17 cellular contexts compared by ENCODE assay signal in the genomic region with DNA sequence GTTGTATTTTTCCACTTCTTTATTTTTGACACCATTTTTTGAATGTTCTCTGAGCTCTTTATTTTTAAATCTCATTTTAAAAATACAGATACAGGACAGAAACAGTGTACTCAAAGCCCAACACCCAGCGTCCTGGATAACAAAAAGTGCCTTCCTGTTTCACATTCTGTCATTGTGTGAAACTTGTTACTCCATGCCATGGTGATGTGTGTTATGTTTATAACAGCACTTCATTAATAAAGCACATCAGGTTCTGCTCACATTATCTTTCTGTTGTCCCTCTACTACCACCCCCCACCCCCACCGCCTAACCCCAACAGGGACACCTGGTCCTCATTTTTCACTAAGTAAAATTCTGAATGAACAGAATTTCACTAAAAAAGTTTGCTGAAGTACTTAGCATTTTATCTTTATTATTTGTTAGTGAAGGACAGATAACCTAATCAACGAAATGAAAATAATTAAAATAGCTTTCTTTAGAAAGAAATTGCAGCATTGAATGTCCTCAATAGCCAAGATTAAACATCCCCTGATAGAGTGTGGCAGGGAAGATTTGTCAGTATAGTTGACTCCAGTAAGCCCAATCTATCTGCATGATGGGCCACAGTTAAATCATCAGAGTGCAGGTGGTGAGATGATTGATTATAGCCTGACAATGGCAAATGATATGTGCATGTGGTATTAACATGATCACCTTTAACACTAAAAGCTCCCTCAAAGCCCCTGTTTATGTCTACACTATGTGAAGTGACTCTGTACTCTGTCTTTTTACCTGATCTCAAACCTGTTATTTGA.
"Had no signal": no experiment of that assay in that cellular context is flagged by ENCODE, and none has a peak within 500 bp of the region (broad histone marks: within the 10 kb centered on the region; RNA-seq: fewer than 3 reads in every experiment).

No MANE protein-coding gene starts in this region.

- H3K4me3 Mint-ChIP-seq: mesothelial cell of epicardium had no signal

- H3K36me3 ChIP-seq: adrenal gland, stomach had no signal

- H3K27ac Mint-ChIP-seq: activated T-helper 2 cell treated with anti-CD3 and anti-CD28 coated beads, Interferon-gamma antibody, Interleukin-2, Interleukin-4, amounts not matched to agents 10 μg/mL and 5 μg/mL and 100 μg/mL, durations not matched to agents 14 hours and 24 hours and 36 hours; mesothelial cell of epicardium had no signal

- H3K27ac ChIP-seq: adrenal gland, epithelial cell of prostate, lower lobe of right lung, stomach had no signal

- H3K9me3 Mint-ChIP-seq: activated T-helper 2 cell treated with anti-CD3 and anti-CD28 coated beads, Interferon-gamma antibody, Interleukin-2, Interleukin-4, amounts not matched to agents 10 μg/mL and 5 μg/mL and 100 μg/mL, durations not matched to agents 14 hours and 24 hours and 36 hours; mesothelial cell of epicardium had no signal

- H3K4me1 ChIP-seq: adrenal gland, lower lobe of right lung, stomach had no signal

- H3K27me3 ChIP-seq: adrenal gland, stomach had no signal

- H3K9me3 ChIP-seq: adrenal gland, lower lobe of right lung, stomach had no signal

- H3K4me3 ChIP-seq: adrenal gland, lower lobe of right lung, stomach had no signal

- H3K36me3 Mint-ChIP-seq: mesothelial cell of epicardium had no signal

- DNase-seq: activated CD4-positive, alpha-beta T cell treated with anti-CD3 and anti-CD28 coated beads, Interleukin-2, amount 50 U/mL, for 1 hour; activated CD4-positive, CD25-positive, alpha-beta regulatory T cell; activated naive CD4-positive, alpha-beta T cell treated with anti-CD3 and anti-CD28 coated beads, Interleukin-2, amount 50 U/mL, for 16 hours; activated T-cell treated with anti-CD3 and anti-CD28 coated beads for 4 hours; adrenal gland; caudate nucleus; cortex of kidney; effector memory CD4-positive, alpha-beta T cell; hypothalamus; kidney glomerular epithelial cell; lower lobe of right lung; retina; small intestine; stomach had no signal
